In the genomic region with DNA sequence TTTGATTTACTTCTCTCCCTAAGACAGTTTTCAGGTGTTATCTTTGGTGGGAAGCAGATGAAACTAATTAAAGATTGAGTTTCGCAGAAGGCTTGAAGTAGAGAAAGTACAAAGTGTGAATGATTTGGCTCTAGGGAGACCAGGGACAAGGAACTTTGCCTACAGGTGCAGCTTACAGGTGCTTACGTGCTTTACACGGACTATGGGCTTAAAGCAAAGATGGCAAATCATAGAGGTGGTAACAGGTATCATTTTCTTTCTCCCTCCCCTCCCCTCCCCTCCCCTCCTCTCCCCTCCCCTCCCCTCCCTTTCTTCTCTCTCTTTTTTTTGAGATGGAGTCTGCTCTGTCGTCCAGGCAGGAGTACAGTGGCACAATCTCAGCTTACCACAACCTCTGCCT, we compare ENCODE assay signal across 6 cellular contexts.
"Had no signal": no experiment of that assay in that cellular context is flagged by ENCODE, and none has a peak within 500 bp of the region (broad histone marks: within the 10 kb centered on the region; RNA-seq: fewer than 3 reads in every experiment).

No MANE protein-coding gene starts in this region.

- H3K9ac ChIP-seq: KMS-11 had no signal

- FAIRE-seq: HTR-8/SVneo had no signal

- DNase-seq: IMR-90, KBM-7, KG1 had no signal

- H3K27ac ChIP-seq: HL-60, KMS-11 had no signal

- H3K4me2 ChIP-seq: KMS-11 had no signal
